In the genomic region with DNA sequence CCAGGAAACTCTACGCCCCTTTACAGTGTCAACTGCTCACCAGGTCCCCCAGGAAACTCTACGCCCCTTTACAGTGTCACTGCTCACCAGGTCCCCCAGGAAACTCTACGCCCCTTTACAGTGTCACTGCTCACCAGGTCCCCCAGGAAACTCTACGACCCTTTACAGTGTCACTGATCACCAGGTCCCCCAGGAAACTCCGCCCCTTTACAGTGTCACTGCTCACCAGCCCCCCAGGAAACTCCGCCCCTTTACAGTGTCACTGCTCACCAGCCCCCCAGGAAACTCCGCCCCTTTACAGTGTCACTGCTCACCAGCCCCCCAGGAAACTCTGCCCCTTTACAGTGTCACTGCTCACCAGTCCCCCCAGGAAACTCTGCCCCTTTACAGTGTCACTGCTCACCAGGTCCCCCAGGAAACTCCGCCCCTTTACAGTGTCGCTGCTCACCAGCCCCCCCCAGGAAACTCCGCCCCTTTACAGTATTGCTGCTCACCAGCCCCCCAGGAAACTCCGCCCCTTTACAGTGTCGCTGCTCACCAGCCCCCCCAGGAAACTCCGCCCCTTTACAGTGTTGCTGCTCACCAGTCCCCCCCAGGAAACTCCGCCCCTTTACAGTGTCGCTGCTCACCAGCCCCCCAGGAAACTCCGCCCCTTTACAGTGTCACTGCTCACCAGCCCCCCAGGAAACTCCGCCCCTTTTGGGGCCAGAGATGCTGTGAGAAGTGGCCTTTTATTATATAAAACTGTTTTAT, we compare ENCODE assay signal across 8 cellular contexts. TPM values are rescaled to one million over a fixed set of nuclear protein-coding genes. Genes with fewer than 3 reads are reported as not detected.
DNase-seq lines count a peak whose midpoint lies in the region; ATAC-seq, FAIRE-seq and TF ChIP-seq lines count a peak whose summit lies in the region.
"Not testable (repeated sequence)": the region's sequence is repeated elsewhere in the genome, so short reads cannot be mapped to it uniquely, and the experiment has no call there.

No MANE protein-coding gene starts in this region.

- H3K4me2 ChIP-seq in HepG2 (ENCODE audit: low read depth, low read length), result peak overlapping the region; percentile 92

- not testable (repeated sequence) for H3K27me3 ChIP-seq in BE2C; GM06990 (replicated peaks; ENCODE audit: control insufficient read depth, insufficient read depth, low read length); HepG2 (ENCODE audit: control insufficient read depth in 1 of 2, insufficient read depth in 2 of 2, low read length in 2 of 2)

- BruUV-seq in HepG2 (replicated peaks; lab: Mats Ljungman, UMichigan), result not testable (repeated sequence)

- not testable (repeated sequence) for H4K20me1 ChIP-seq in HepG2 (ENCODE audit: insufficient read depth, low read length)

- 36% methylated on average over 17 of the region's 17 CpGs for WGBS in HepG2 (ENCODE audit: low lambda C conversion rate)

- TF ChIP-seq POLR2A in HepG2 (IDR thresholded peaks at IDR 0.05; ENCODE audit: insufficient read depth in 1 of 2, low read depth in 2 of 2, low read length in 2 of 2), result not testable (repeated sequence)

- H3K36me3 ChIP-seq in BE2C; GM06990 (ENCODE audit: control insufficient read depth, insufficient read depth, low read length); HepG2 (replicated peaks in 1 of 2; ENCODE audit: control insufficient read depth in 1 of 2, insufficient read depth in 2 of 2, low read length in 2 of 2): not testable (repeated sequence)

- not testable (repeated sequence) for H2AFZ ChIP-seq in HepG2 (ENCODE audit: low read length)

- peak overlapping the region; percentile 92; the same call in 1 of the 2 replicates for H3K27ac ChIP-seq in RWPE1
- H3K27ac ChIP-seq in HepG2 (ENCODE audit: extremely low read length, insufficient read depth, low read length), result peak overlapping the region; percentile 89

- CTCF ChIA-PET in RWPE1 (lab: Yijun Ruan, JAX); HepG2 (lab: Yijun Ruan, JAX; ENCODE audit: low intra/inter-chr PET ratio, low total read pairs): not testable (repeated sequence)

- H3K4me1 ChIP-seq in BE2C, result peaks cover 11% of the 10 kb centered on the region
- H3K4me1 ChIP-seq in HepG2 (ENCODE audit: insufficient read depth, low read length), result peaks cover 96% of the 10 kb centered on the region

- POLR2A ChIA-PET in RWPE1 (lab: Yijun Ruan, JAX; ENCODE audit: low non-redundant PET), result not testable (repeated sequence)
- POLR2A ChIA-PET in HepG2 (lab: Yijun Ruan, JAX), result interaction anchor here (12.9 to 18.6 kb wide), 2 partner anchors 10 to 19 kb away, joined by 283 to 722 read pairs; a partner anchor contains a TSS

- in situ Hi-C loops in HepG2 (cut with HindIII; ENCODE audit: extremely low pct_ligation_motif_present, low pct_unique_long_range_greater_than_20kb), result not testable (repeated sequence)

- H3K4me3 ChIP-seq in BE2C (ENCODE audit: low read depth, low read length); GM06990 (replicated peaks; ENCODE audit: low read depth, low read length): not testable (repeated sequence)
- peak overlapping the region in 1 of 3 experiments; percentile 82; a peak in 1 of 6 replicates for H3K4me3 ChIP-seq in HepG2 (replicated peaks in 1 of 3; ENCODE audit: insufficient read depth in 1 of 3, low read depth in 2 of 3, low read length in 3 of 3)

- not testable (repeated sequence) for TF ChIP-seq RAD21 in HepG2 (CRISPR knock-in tag; IDR thresholded peaks at IDR 0.05)

- not testable (repeated sequence) for TF ChIP-seq CTCF in BE2C (IDR thresholded peaks at IDR 0.05; ENCODE audit: low read depth, low read length); GM06990 (IDR thresholded peaks at IDR 0.05; ENCODE audit: insufficient read depth, low read length, poor library complexity, severe bottlenecking); RWPE1 (conservative IDR thresholded peaks at IDR 0.05; ENCODE audit: low read depth); HepG2 (CRISPR knock-in tag; IDR thresholded peaks at IDR 0.05)

- not testable (repeated sequence) for H3K9me3 ChIP-seq in BE2C; HepG2 (ENCODE audit: low read length)

- not testable (repeated sequence) for FAIRE-seq in HepG2 (lab: Jason Lieb, UNC)

- H3K9ac ChIP-seq in HepG2 (ENCODE audit: insufficient read depth, low read depth, low read length), result peak overlapping the region; percentile 91

- DNase-seq in BE2C (peak; percentile 72), GM06990 (ENCODE audit: extremely low read depth, insufficient read length) (peak; percentile 77), NCI-H1694 treated with DMSO at 0.1 percent for 48 hours (lab: John Stamatoyannopoulos, UW) (peak; percentile 78), HepG2 (ENCODE audit: low spot score) (peak; percentile 78)
- not testable (repeated sequence) for DNase-seq in RWPE1 (ENCODE audit: low spot score)
- peak; percentile 72 for DNase-seq in activated CD4-positive, alpha-beta T cell treated with anti-CD3 and anti-CD28 coated beads for 48 hours
- peak; percentile 47 for DNase-seq in activated naive CD4-positive, alpha-beta T cell treated with anti-CD3 and anti-CD28 coated beads, Interleukin-2, amount 50 U/mL, for 16 hours
- peak; percentile 28 to 42 for DNase-seq in stimulated activated CD4-positive, alpha-beta T cell treated with anti-CD3 and anti-CD28 coated beads, Interleukin-4, amount 100 ng/mL, for 48 hours (ENCODE audit: low read depth in 2 of 2)

- not testable (repeated sequence) for TF ChIP-seq EP300 in HepG2 (IDR thresholded peaks at IDR 0.05; ENCODE audit: low read depth in 2 of 2, low read length in 2 of 2); HepG2 (CRISPR knock-in tag; IDR thresholded peaks at IDR 0.05; ENCODE audit: borderline replicate concordance)

- H3K79me2 ChIP-seq in HepG2 (ENCODE audit: insufficient read depth, low read length), result not testable (repeated sequence)

- ATAC-seq in HepG2, result not testable (repeated sequence)

- intact Hi-C loops in HepG2 (cut with micrococcal nuclease; ENCODE audit: unreplicated experiment), result not testable (repeated sequence)

RNA-seq across cellular contexts. Expression of a gene that starts 15.4 kb away (rescaled TPM):
- polyA plus RNA-seq in BE2C (2012; ENCODE audit: insufficient read depth, insufficient read length, low read depth), result 286 TPM
- total RNA-seq in HepG2 (2016; rRNA removed; fragmentation: Illumina TruSeq; extraction: Trizol), result 18.2 and 31.2 TPM in 2 replicates
- total RNA-seq in HepG2 (2016; cell fraction: cytosol; rRNA removed; fragmentation: Illumina TruSeq; extraction: Trizol; ENCODE audit: low read depth), result 12.4 and 12.6 TPM in 2 replicates
- 17.3 and 32.7 TPM in 2 replicates for total RNA-seq in HepG2 (2016; cell fraction: insoluble cytoplasmic fraction; rRNA removed; fragmentation: Illumina TruSeq; extraction: Trizol)
- 27.1 and 31.2 TPM in 2 replicates for total RNA-seq in HepG2 (2016; cell fraction: membrane; rRNA removed; fragmentation: Illumina TruSeq; extraction: Trizol)
- total RNA-seq in HepG2 (2016; cell fraction: nucleus; rRNA removed; fragmentation: Illumina TruSeq; extraction: Trizol), result 24.6 and 30.5 TPM in 2 replicates
- 21.6 and 24.1 TPM in 2 replicates for polyA plus RNA-seq in HepG2 (2011; rRNA removed)
- polyA plus RNA-seq in HepG2 (2011; cell fraction: cytosol; rRNA removed), result 21.4 and 47.8 TPM in 2 replicates
- 121 and 136 TPM in 2 replicates for polyA plus RNA-seq in HepG2 (2011; cell fraction: nucleus; rRNA removed)
- 22.6 and 36.4 TPM in 2 replicates for polyA plus RNA-seq in HepG2 (2012)
- polyA plus RNA-seq in HepG2 (2016; cell fraction: cytosol; fragmentation: Illumina TruSeq; extraction: Trizol; ENCODE audit: low read depth), result 7.3 and 9.3 TPM in 2 replicates
- 21.4 and 25.4 TPM in 2 replicates for polyA plus RNA-seq in HepG2 (2016; cell fraction: insoluble cytoplasmic fraction; fragmentation: Illumina TruSeq; extraction: Trizol; ENCODE audit: low read depth)
- polyA plus RNA-seq in HepG2 (2016; cell fraction: membrane; fragmentation: Illumina TruSeq; extraction: Trizol; ENCODE audit: low read depth), result 17.2 and 17.8 TPM in 2 replicates
- polyA plus RNA-seq in HepG2 (2016; cell fraction: nucleus; fragmentation: Illumina TruSeq; extraction: Trizol; ENCODE audit: insufficient read depth, low read depth), result 62.7 and 63.0 TPM in 2 replicates
- 8.8 and 50.3 TPM in 2 replicates for polyA minus RNA-seq in HepG2 (2011; rRNA and poly(A)+ RNA removed; ENCODE audit: low replicate concordance)
- polyA minus RNA-seq in HepG2 (2011; cell fraction: cytosol; rRNA and poly(A)+ RNA removed), result 23.0 and 37.5 TPM in 2 replicates
- polyA minus RNA-seq in HepG2 (2011; cell fraction: nucleus; rRNA and poly(A)+ RNA removed), result 17.0 and 22.8 TPM in 2 replicates

RNA-seq across cellular contexts. Expression of a gene that starts 26.8 kb away (rescaled TPM):
- polyA plus RNA-seq in BE2C (2012; ENCODE audit: insufficient read depth, insufficient read length, low read depth), result 33.2 TPM
- total RNA-seq in HepG2 (2016; rRNA removed; fragmentation: Illumina TruSeq; extraction: Trizol), result 19.6 and 44.7 TPM in 2 replicates
- 22.4 and 24.2 TPM in 2 replicates for total RNA-seq in HepG2 (2016; cell fraction: cytosol; rRNA removed; fragmentation: Illumina TruSeq; extraction: Trizol; ENCODE audit: low read depth)
- total RNA-seq in HepG2 (2016; cell fraction: insoluble cytoplasmic fraction; rRNA removed; fragmentation: Illumina TruSeq; extraction: Trizol), result 18.8 and 46.8 TPM in 2 replicates
- 27.6 and 29.9 TPM in 2 replicates for total RNA-seq in HepG2 (2016; cell fraction: membrane; rRNA removed; fragmentation: Illumina TruSeq; extraction: Trizol)
- 35.5 and 40.6 TPM in 2 replicates for total RNA-seq in HepG2 (2016; cell fraction: nucleus; rRNA removed; fragmentation: Illumina TruSeq; extraction: Trizol)
- polyA plus RNA-seq in HepG2 (2011; rRNA removed), result 17.2 and 20.2 TPM in 2 replicates
- polyA plus RNA-seq in HepG2 (2011; cell fraction: cytosol; rRNA removed), result 16.7 and 25.6 TPM in 2 replicates
- polyA plus RNA-seq in HepG2 (2011; cell fraction: nucleus; rRNA removed), result 44.2 and 48.8 TPM in 2 replicates
- 9.4 and 10.2 TPM in 2 replicates for polyA plus RNA-seq in HepG2 (2012)
- 25.8 and 29.9 TPM in 2 replicates for polyA plus RNA-seq in HepG2 (2016; cell fraction: cytosol; fragmentation: Illumina TruSeq; extraction: Trizol; ENCODE audit: low read depth)
- polyA plus RNA-seq in HepG2 (2016; cell fraction: insoluble cytoplasmic fraction; fragmentation: Illumina TruSeq; extraction: Trizol; ENCODE audit: low read depth), result 22.7 and 25.1 TPM in 2 replicates
- 26.9 and 27.0 TPM in 2 replicates for polyA plus RNA-seq in HepG2 (2016; cell fraction: membrane; fragmentation: Illumina TruSeq; extraction: Trizol; ENCODE audit: low read depth)
- polyA plus RNA-seq in HepG2 (2016; cell fraction: nucleus; fragmentation: Illumina TruSeq; extraction: Trizol; ENCODE audit: insufficient read depth, low read depth), result 89.1 and 100 TPM in 2 replicates
- polyA minus RNA-seq in HepG2 (2011; rRNA and poly(A)+ RNA removed; ENCODE audit: low replicate concordance), result 6.9 and 14.7 TPM in 2 replicates
- polyA minus RNA-seq in HepG2 (2011; cell fraction: cytosol; rRNA and poly(A)+ RNA removed), result 4.4 and 5.2 TPM in 2 replicates
- polyA minus RNA-seq in HepG2 (2011; cell fraction: nucleus; rRNA and poly(A)+ RNA removed), result 4.5 and 4.7 TPM in 2 replicates

RNA-seq across cellular contexts. Expression of a gene that starts 27.0 kb away (rescaled TPM):
- polyA plus RNA-seq in BE2C (2012; ENCODE audit: insufficient read depth, insufficient read length, low read depth), result 36.3 TPM
- total RNA-seq in HepG2 (2016; rRNA removed; fragmentation: Illumina TruSeq; extraction: Trizol), result 6.6 and 15.8 TPM in 2 replicates
- total RNA-seq in HepG2 (2016; cell fraction: cytosol; rRNA removed; fragmentation: Illumina TruSeq; extraction: Trizol; ENCODE audit: low read depth), result 1.5 and 3.0 TPM in 2 replicates
- total RNA-seq in HepG2 (2016; cell fraction: insoluble cytoplasmic fraction; rRNA removed; fragmentation: Illumina TruSeq; extraction: Trizol), result 6.8 and 15.6 TPM in 2 replicates
- total RNA-seq in HepG2 (2016; cell fraction: membrane; rRNA removed; fragmentation: Illumina TruSeq; extraction: Trizol), result 6.4 and 10.5 TPM in 2 replicates
- total RNA-seq in HepG2 (2016; cell fraction: nucleus; rRNA removed; fragmentation: Illumina TruSeq; extraction: Trizol), result 10.6 and 14.2 TPM in 2 replicates
- 7.8 and 9.5 TPM in 2 replicates for polyA plus RNA-seq in HepG2 (2011; rRNA removed)
- polyA plus RNA-seq in HepG2 (2011; cell fraction: cytosol; rRNA removed), result 5.9 and 6.1 TPM in 2 replicates
- polyA plus RNA-seq in HepG2 (2011; cell fraction: nucleus; rRNA removed), result 25.1 and 26.7 TPM in 2 replicates
- polyA plus RNA-seq in HepG2 (2012), result 9.4 and 10.0 TPM in 2 replicates
- polyA plus RNA-seq in HepG2 (2016; cell fraction: cytosol; fragmentation: Illumina TruSeq; extraction: Trizol; ENCODE audit: low read depth), result 2.9 and 3.3 TPM in 2 replicates
- 6.1 and 6.8 TPM in 2 replicates for polyA plus RNA-seq in HepG2 (2016; cell fraction: insoluble cytoplasmic fraction; fragmentation: Illumina TruSeq; extraction: Trizol; ENCODE audit: low read depth)
- 5.6 and 6.9 TPM in 2 replicates for polyA plus RNA-seq in HepG2 (2016; cell fraction: membrane; fragmentation: Illumina TruSeq; extraction: Trizol; ENCODE audit: low read depth)
- polyA plus RNA-seq in HepG2 (2016; cell fraction: nucleus; fragmentation: Illumina TruSeq; extraction: Trizol; ENCODE audit: insufficient read depth, low read depth), result 26.3 and 30.4 TPM in 2 replicates
- polyA minus RNA-seq in HepG2 (2011; rRNA and poly(A)+ RNA removed; ENCODE audit: low replicate concordance), result 5.8 and 12.8 TPM in 2 replicates
- polyA minus RNA-seq in HepG2 (2011; cell fraction: cytosol; rRNA and poly(A)+ RNA removed), result 5.7 and 7.1 TPM in 2 replicates
- polyA minus RNA-seq in HepG2 (2011; cell fraction: nucleus; rRNA and poly(A)+ RNA removed), result 3.4 and 4.5 TPM in 2 replicates
